ENCODE assay signal across 10 cellular contexts in genomic region chr17:27531469-27531948, GRCh38.
DNase-seq lines count a peak whose midpoint lies in the region; ATAC-seq, FAIRE-seq and TF ChIP-seq lines count a peak whose summit lies in the region.
"Had no signal": no experiment of that assay in that cellular context is flagged by ENCODE, and none has a peak within 500 bp of the region (broad histone marks: within the 10 kb centered on the region; RNA-seq: fewer than 3 reads in every experiment).

No MANE protein-coding gene starts in this region.

- TF ChIP-seq CTCF in osteocyte (IDR thresholded peaks at IDR 0.05), result no peak
- TF ChIP-seq CTCF in neural progenitor cell (IDR thresholded peaks at IDR 0.05), result no peak
- TF ChIP-seq CTCF in GM20000 (IDR thresholded peaks at IDR 0.05; ENCODE audit: extremely low read depth, missing control alignments), result no peak

- peak overlapping the region; percentile 83 for H3K27ac Mint-ChIP-seq in activated T-helper 1 cell treated with anti-CD3 and anti-CD28 coated beads, Interleukin-12 subunit alpha, Interleukin-12 subunit beta, Interleukin-2, Interleukin-4 antibody, amounts not matched to agents 30 ng/mL and 10 ng/mL and 1 ng/mL, durations not matched to agents 14 hours and 24 hours and 36 hours
- peak overlapping the region; percentile 80 for H3K27ac Mint-ChIP-seq in osteocyte (ENCODE audit: unreplicated experiment)
- no peak overlapping the region for H3K27ac Mint-ChIP-seq in neural progenitor cell

- H3K4me1 Mint-ChIP-seq in activated T-helper 1 cell treated with anti-CD3 and anti-CD28 coated beads, Interleukin-12 subunit alpha, Interleukin-12 subunit beta, Interleukin-2, Interleukin-4 antibody, amounts not matched to agents 30 ng/mL and 10 ng/mL and 1 ng/mL, durations not matched to agents 14 hours and 24 hours and 36 hours (ENCODE audit: low read depth), result peaks cover 86% of the 10 kb centered on the region
- H3K4me1 Mint-ChIP-seq in osteocyte (ENCODE audit: unreplicated experiment), result peaks cover 93% of the 10 kb centered on the region
- peaks cover 31% of the 10 kb centered on the region for H3K4me1 Mint-ChIP-seq in neural progenitor cell

- no peak overlapping the region for H3K4me2 ChIP-seq in neural progenitor cell
- H3K4me2 ChIP-seq: KMS-11 had no signal

- H3K36me3 Mint-ChIP-seq in activated T-helper 1 cell treated with anti-CD3 and anti-CD28 coated beads, Interleukin-12 subunit alpha, Interleukin-12 subunit beta, Interleukin-2, Interleukin-4 antibody, amounts not matched to agents 30 ng/mL and 10 ng/mL and 1 ng/mL, durations not matched to agents 14 hours and 24 hours and 36 hours (ENCODE audit: low read depth), result peaks cover 6% of the 10 kb centered on the region
- H3K36me3 Mint-ChIP-seq in osteocyte (ENCODE audit: unreplicated experiment) (no peaks in the 10 kb centered on the region), neural progenitor cell (no peaks in the 10 kb centered on the region)

- H3K9me3 ChIP-seq in neural progenitor cell (ENCODE audit: low read depth) (no peaks in the 10 kb centered on the region), small intestine (ENCODE audit: control insufficient read depth, low read depth) (no peaks in the 10 kb centered on the region)
- H3K9me3 ChIP-seq: right atrium auricular region had no signal

- peaks cover 57% of the 10 kb centered on the region for H3K79me2 ChIP-seq in neural progenitor cell (ENCODE audit: low read depth)

- no peak overlapping the region for H3K4me3 Mint-ChIP-seq in activated T-helper 1 cell treated with anti-CD3 and anti-CD28 coated beads, Interleukin-12 subunit alpha, Interleukin-12 subunit beta, Interleukin-2, Interleukin-4 antibody, amounts not matched to agents 30 ng/mL and 10 ng/mL and 1 ng/mL, durations not matched to agents 14 hours and 24 hours and 36 hours
- H3K4me3 Mint-ChIP-seq in osteocyte (ENCODE audit: unreplicated experiment) (no peak overlapping the region), neural progenitor cell (no peak overlapping the region)

- WGBS in small intestine, 3 donors, result 84 to 91% (median 85%) methylated on average over 6 of the region's 6 CpGs

- no peak overlapping the region for H3K9ac ChIP-seq in neural progenitor cell
- H3K9ac ChIP-seq: KMS-11 had no signal

- FAIRE-seq in small intestine (lab: Jason Lieb, UNC), result no peak

- no peak overlapping the region for H2AFZ ChIP-seq in neural progenitor cell (replicated peaks)

- H3K27ac ChIP-seq in neural progenitor cell, result no peak overlapping the region
- H3K27ac ChIP-seq in small intestine (ENCODE audit: low read depth in 1 of 2, low read length in 1 of 2), result peak overlapping the region in 1 of 2 donors; percentile 57
- H3K27ac ChIP-seq: KMS-11, right atrium auricular region had no signal

- H3K4me3 ChIP-seq in neural progenitor cell (no peak overlapping the region), small intestine (ENCODE audit: low read depth in 1 of 2, low read length in 2 of 2) (no peak overlapping the region)
- H3K4me3 ChIP-seq: right atrium auricular region had no signal

- intact Hi-C loops in activated T-helper 1 cell treated with anti-CD3 and anti-CD28 coated beads, Interleukin-12 subunit alpha, Interleukin-12 subunit beta, Interleukin-2, Interleukin-4 antibody, amounts not matched to agents 30 ng/mL and 10 ng/mL and 1 ng/mL, durations not matched to agents 14 hours and 24 hours and 36 hours (cut with micrococcal nuclease), result no loop called here

- H4K20me1 ChIP-seq in neural progenitor cell (ENCODE audit: low read depth), result peaks cover 55% of the 10 kb centered on the region

- H3K36me3 ChIP-seq in neural progenitor cell (no peaks in the 10 kb centered on the region), small intestine (ENCODE audit: control insufficient read depth in 2 of 2, insufficient read depth in 2 of 2, low read length in 2 of 2) (no peaks in the 10 kb centered on the region)
- H3K36me3 ChIP-seq: right atrium auricular region had no signal

- no peaks in the 10 kb centered on the region for H3K27me3 Mint-ChIP-seq in activated T-helper 1 cell treated with anti-CD3 and anti-CD28 coated beads, Interleukin-12 subunit alpha, Interleukin-12 subunit beta, Interleukin-2, Interleukin-4 antibody, amounts not matched to agents 30 ng/mL and 10 ng/mL and 1 ng/mL, durations not matched to agents 14 hours and 24 hours and 36 hours (ENCODE audit: insufficient read depth)
- H3K27me3 Mint-ChIP-seq in osteocyte (ENCODE audit: unreplicated experiment) (no peaks in the 10 kb centered on the region), neural progenitor cell (ENCODE audit: insufficient read depth, low read depth) (peaks cover 5% of the 10 kb centered on the region)

- H3K9me3 Mint-ChIP-seq in activated T-helper 1 cell treated with anti-CD3 and anti-CD28 coated beads, Interleukin-12 subunit alpha, Interleukin-12 subunit beta, Interleukin-2, Interleukin-4 antibody, amounts not matched to agents 30 ng/mL and 10 ng/mL and 1 ng/mL, durations not matched to agents 14 hours and 24 hours and 36 hours, result no peaks in the 10 kb centered on the region
- H3K9me3 Mint-ChIP-seq in osteocyte (ENCODE audit: unreplicated experiment) (no peaks in the 10 kb centered on the region), neural progenitor cell (no peaks in the 10 kb centered on the region)

- no peaks in the 10 kb centered on the region for H3K27me3 ChIP-seq in neural progenitor cell
- no peaks in the 10 kb centered on the region for H3K27me3 ChIP-seq in small intestine (ENCODE audit: control insufficient read depth in 2 of 2, insufficient read depth in 2 of 2, low read length in 2 of 2)
- H3K27me3 ChIP-seq: right atrium auricular region had no signal

- peaks cover 28% of the 10 kb centered on the region for H3K4me1 ChIP-seq in neural progenitor cell
- H3K4me1 ChIP-seq in small intestine (ENCODE audit: control insufficient read depth in 2 of 2, insufficient read depth in 1 of 2, low read depth in 1 of 2, low read length in 1 of 2), result peaks cover 6 to 20% of the 10 kb centered on the region in 2 donors

- peaks cover 4% of the 10 kb centered on the region for H3F3A ChIP-seq in neural progenitor cell (ENCODE audit: low read depth)

- DNase-seq in ELF-1 (ENCODE audit: low read depth, low spot score), result peak; percentile 18
- DNase-seq in activated T-helper 1 cell treated with anti-CD3 and anti-CD28 coated beads, Interleukin-12 subunit alpha, Interleukin-12 subunit beta, Interleukin-2, Interleukin-4 antibody, amounts not matched to agents 30 ng/mL and 10 ng/mL and 1 ng/mL, durations not matched to agents 14 hours and 24 hours and 36 hours (ENCODE audit: low spot score), result no peak
- DNase-seq in osteocyte (ENCODE audit: extremely low spot score, unreplicated experiment), result no peak
- DNase-seq in neural progenitor cell (ENCODE audit: low spot score), result no peak
- no peak for DNase-seq in GM20000 (ENCODE audit: low spot score)
- no peak for DNase-seq in NCI-H1048 (lab: John Stamatoyannopoulos, UW)
- DNase-seq in small intestine, result no peak

- ATAC-seq in HG02642 (IDR thresholded peaks at IDR 0.05; ENCODE audit: poor library complexity, unreplicated experiment), result peak; percentile 44
